ENCODE assay signal across 20 cellular contexts in genomic region chr1:96313216-96313615, GRCh38.
DNase-seq lines count a peak whose midpoint lies in the region; ATAC-seq, FAIRE-seq and TF ChIP-seq lines count a peak whose summit lies in the region.
"Had no signal": no experiment of that assay in that cellular context is flagged by ENCODE, and none has a peak within 500 bp of the region (broad histone marks: within the 10 kb centered on the region; RNA-seq: fewer than 3 reads in every experiment).

No MANE protein-coding gene starts in this region.

- no peaks in the 10 kb centered on the region for H3K9me3 Mint-ChIP-seq in astrocyte (ENCODE audit: unreplicated experiment)
- H3K9me3 Mint-ChIP-seq: activated naive CD4-positive, alpha-beta T cell treated with anti-CD3 and anti-CD28 coated beads, Interleukin-2, amount 50 U/mL, for 24 hours; T-helper 2 cell treated with Interferon-gamma antibody and Interleukin-4, amounts not matched to agents 5 μg/mL and 100 μg/mL, for 36 hours had no signal

- no peaks in the 10 kb centered on the region for H4K20me1 ChIP-seq in astrocyte (ENCODE audit: insufficient read depth, low read length)

- peak overlapping the region; percentile 2 for H3K27ac Mint-ChIP-seq in astrocyte (ENCODE audit: unreplicated experiment)
- H3K27ac Mint-ChIP-seq: activated naive CD4-positive, alpha-beta T cell treated with anti-CD3 and anti-CD28 coated beads, Interleukin-2, amount 50 U/mL, for 24 hours; CD8-positive, alpha-beta memory T cell; T-helper 2 cell treated with Interferon-gamma antibody and Interleukin-4, amounts not matched to agents 5 μg/mL and 100 μg/mL, for 36 hours had no signal

- no peak overlapping the region for H2BK12ac ChIP-seq in trophoblast cell (ENCODE audit: low read length)

- no peaks in the 10 kb centered on the region for H3K27me3 Mint-ChIP-seq in astrocyte (ENCODE audit: low read depth, unreplicated experiment)
- H3K27me3 Mint-ChIP-seq: activated naive CD4-positive, alpha-beta T cell treated with anti-CD3 and anti-CD28 coated beads, Interleukin-2, amount 50 U/mL, for 24 hours; CD8-positive, alpha-beta memory T cell had no signal

- no peak overlapping the region for H3K14ac ChIP-seq in trophoblast cell (ENCODE audit: low read length)

- H3K4me1 ChIP-seq in astrocyte (ENCODE audit: insufficient read depth, low read length) (peaks cover 11% of the 10 kb centered on the region), trophoblast cell (ENCODE audit: control insufficient read depth in 1 of 2, insufficient read depth in 2 of 2, low read length in 2 of 2) (no peaks in the 10 kb centered on the region)
- H3K4me1 ChIP-seq: HAP-1, right lobe of liver, tibial artery had no signal

- H3K79me2 ChIP-seq in astrocyte (ENCODE audit: insufficient read depth, low read length) (no peaks in the 10 kb centered on the region), trophoblast cell (ENCODE audit: control insufficient read depth, insufficient read depth, low read length, poor library complexity) (no peaks in the 10 kb centered on the region)

- H3K36me3 ChIP-seq in astrocyte (ENCODE audit: insufficient read depth, low read length) (no peaks in the 10 kb centered on the region), trophoblast cell (ENCODE audit: control insufficient read depth in 1 of 2, insufficient read depth in 2 of 2, low read length in 2 of 2) (no peaks in the 10 kb centered on the region)
- H3K36me3 ChIP-seq: HAP-1, right lobe of liver, tibial artery had no signal

- H4K91ac ChIP-seq in trophoblast cell (ENCODE audit: low read depth, low read length), result no peak overlapping the region

- H3K4me2 ChIP-seq in astrocyte (ENCODE audit: low read length) (peak overlapping the region; percentile 8), trophoblast cell (ENCODE audit: low read length) (no peak overlapping the region)

- no peaks in the 10 kb centered on the region for H3K79me1 ChIP-seq in trophoblast cell (ENCODE audit: low read length)

- H3K4me3 ChIP-seq in astrocyte (ENCODE audit: insufficient read depth, low read depth, low read length) (no peak overlapping the region), fibroblast of the aortic adventitia (ENCODE audit: low read depth, low read length) (no peak overlapping the region), trophoblast cell (ENCODE audit: low read depth, low read length) (no peak overlapping the region)
- H3K4me3 ChIP-seq: HAP-1, right lobe of liver, tibial artery had no signal

- H2AFZ ChIP-seq in astrocyte (ENCODE audit: low read depth, low read length) (no peak overlapping the region), trophoblast cell (ENCODE audit: insufficient read depth, low read length, poor library complexity) (no peak overlapping the region)

- peak; percentile 53 for DNase-seq in A172 (ENCODE audit: low spot score)
- peak; percentile 77 for DNase-seq in HCEC 1CT
- DNase-seq in astrocyte (ENCODE audit: low read depth), result peak; percentile 90
- DNase-seq in fibroblast of the aortic adventitia (ENCODE audit: low read depth), result peak; percentile 87
- no peak for DNase-seq in stimulated activated CD4-positive, alpha-beta T cell treated with anti-CD3 and anti-CD28 coated beads, Interleukin-4, amount 100 ng/mL, for 1 hour
- no peak for DNase-seq in islet precursor cell
- no peak for DNase-seq in trophoblast cell
- DNase-seq: 8988T; CD8-positive, alpha-beta memory T cell; NCI-H1092 treated with DMSO at 0.1 percent for 48 hours; occipital lobe; right lobe of liver; stimulated activated CD4-positive, alpha-beta T cell treated with anti-CD3 and anti-CD28 coated beads, Interleukin-2, amount 100 ng/mL, for 48 hours; tibial artery had no signal

- no peak overlapping the region for H3K23ac ChIP-seq in trophoblast cell (ENCODE audit: low read length)

- peaks cover 14% of the 10 kb centered on the region for H3K4me1 Mint-ChIP-seq in astrocyte (ENCODE audit: low read depth, unreplicated experiment)
- H3K4me1 Mint-ChIP-seq: activated naive CD4-positive, alpha-beta T cell treated with anti-CD3 and anti-CD28 coated beads, Interleukin-2, amount 50 U/mL, for 24 hours; CD8-positive, alpha-beta memory T cell had no signal

- FAIRE-seq in astrocyte (lab: Jason Lieb, UNC), result peak; percentile 85
- FAIRE-seq: G401.6 had no signal

- WGBS in trophoblast cell (ENCODE audit: extremely low coverage, insufficient coverage, insufficient read length), result no CpG with 5 or more reads among the region's 1 CpG

- no peak for TF ChIP-seq CTCF in astrocyte (IDR thresholded peaks at IDR 0.05; ENCODE audit: insufficient read depth, low read depth, low read length)
- no peak for TF ChIP-seq CTCF in fibroblast of the aortic adventitia (IDR thresholded peaks at IDR 0.05; ENCODE audit: insufficient read depth, low read length)

- H3K27ac ChIP-seq in astrocyte (ENCODE audit: low read depth, low read length) (no peak overlapping the region), trophoblast cell (ENCODE audit: low read depth, low read length) (no peak overlapping the region)
- H3K27ac ChIP-seq: right lobe of liver, tibial artery had no signal

- H3K9ac ChIP-seq in astrocyte (ENCODE audit: low read length) (no peak overlapping the region), trophoblast cell (ENCODE audit: low read length) (no peak overlapping the region)

- H3K36me3 Mint-ChIP-seq in astrocyte (ENCODE audit: low read depth, unreplicated experiment), result no peaks in the 10 kb centered on the region
- H3K36me3 Mint-ChIP-seq: activated naive CD4-positive, alpha-beta T cell treated with anti-CD3 and anti-CD28 coated beads, Interleukin-2, amount 50 U/mL, for 24 hours; CD8-positive, alpha-beta memory T cell had no signal

- no peak overlapping the region for H2BK5ac ChIP-seq in trophoblast cell (ENCODE audit: low read depth, low read length, poor library complexity)

- no peak overlapping the region for H4K12ac ChIP-seq in trophoblast cell (ENCODE audit: low read depth, low read length)

- no peak overlapping the region for H2AK5ac ChIP-seq in trophoblast cell (ENCODE audit: low read length)

- H3K9me3 ChIP-seq in astrocyte (ENCODE audit: insufficient read depth, low read depth, low read length) (no peaks in the 10 kb centered on the region), trophoblast cell (ENCODE audit: insufficient read depth, low read depth, low read length) (no peaks in the 10 kb centered on the region)
- H3K9me3 ChIP-seq: HAP-1, right lobe of liver, tibial artery had no signal

- ATAC-seq in GM19467 (IDR thresholded peaks at IDR 0.05; ENCODE audit: unreplicated experiment), result no peak
- ATAC-seq: right lobe of liver, Right ventricle myocardium inferior had no signal

- no peak overlapping the region for H4K8ac ChIP-seq in trophoblast cell (ENCODE audit: low read depth, low read length)

- H3K18ac ChIP-seq in trophoblast cell (ENCODE audit: low read length), result no peak overlapping the region

- no peak overlapping the region for H3K4ac ChIP-seq in trophoblast cell (ENCODE audit: low read depth, low read length)

- H3K27me3 ChIP-seq in astrocyte (ENCODE audit: insufficient read depth, low read length) (no peaks in the 10 kb centered on the region), trophoblast cell (ENCODE audit: insufficient read depth, low read length) (no peaks in the 10 kb centered on the region)
- H3K27me3 ChIP-seq: right lobe of liver, tibial artery had no signal

- H3K4me3 Mint-ChIP-seq in astrocyte (ENCODE audit: unreplicated experiment), result no peak overlapping the region
- H3K4me3 Mint-ChIP-seq: activated naive CD4-positive, alpha-beta T cell treated with anti-CD3 and anti-CD28 coated beads, Interleukin-2, amount 50 U/mL, for 24 hours; CD8-positive, alpha-beta memory T cell; T-helper 2 cell treated with Interferon-gamma antibody and Interleukin-4, amounts not matched to agents 5 μg/mL and 100 μg/mL, for 36 hours had no signal

- H2BK120ac ChIP-seq in trophoblast cell (ENCODE audit: insufficient read depth, low read length, poor library complexity), result no peak overlapping the region

Comparison
In these comparisons a context has a peak if more than half of its experiments do, and no peak if none do; other contexts are left out.
1. DNase-seq: peak in A172 (single experiment), HCEC 1CT (single experiment), astrocyte (single experiment) and fibroblast of the aortic adventitia (single experiment); none in stimulated activated CD4-positive, alpha-beta T cell treated with anti-CD3 and anti-CD28 coated beads, Interleukin-4, amount 100 ng/mL, for 1 hour (single experiment), islet precursor cell (single experiment) and trophoblast cell (0 of 2).